In the genomic region with DNA sequence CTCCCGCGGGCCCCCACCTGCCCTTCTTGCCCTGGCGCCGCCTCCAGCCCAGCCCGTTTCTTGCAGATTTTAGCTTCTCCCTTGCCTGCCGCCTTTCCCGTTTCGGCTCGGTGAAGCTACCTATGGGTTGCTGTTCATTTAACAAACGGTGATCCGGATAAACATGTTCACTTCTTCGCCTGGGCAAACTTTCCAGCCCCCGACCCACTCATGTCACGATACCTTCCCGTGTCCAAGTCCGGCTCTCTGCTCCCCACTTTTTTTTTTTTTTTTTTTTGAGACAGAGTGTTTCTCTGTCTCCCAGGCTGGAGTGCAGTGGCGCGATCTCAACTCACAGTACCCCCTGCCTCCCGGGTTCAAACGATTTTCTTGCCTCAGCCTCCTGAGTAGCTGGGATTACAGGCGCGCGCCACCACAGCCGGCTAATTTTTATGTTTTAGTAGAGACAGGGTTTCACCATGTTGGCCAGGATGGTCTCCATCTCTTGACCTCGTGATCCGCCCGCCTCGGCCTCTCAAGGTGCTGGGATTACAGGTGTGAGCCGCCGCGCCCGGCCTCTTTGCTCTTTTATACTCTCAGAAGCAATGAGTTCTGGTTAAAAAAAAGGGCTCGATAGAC, we compare ENCODE assay signal across 8 cellular contexts. TPM values are rescaled to one million over a fixed set of nuclear protein-coding genes. Genes with fewer than 3 reads are reported as not detected.
DNase-seq lines count a peak whose midpoint lies in the region; ATAC-seq and TF ChIP-seq lines count a peak whose summit lies in the region.

No MANE protein-coding gene starts in this region.

- H3K4me1 ChIP-seq in foreskin keratinocyte (peaks cover 18% of the 10 kb centered on the region), rectal smooth muscle tissue (ENCODE audit: control insufficient read depth, insufficient read depth, low read length) (peaks cover 3% of the 10 kb centered on the region)

- H3K27me3 Mint-ChIP-seq in WTC11 (ENCODE audit: low read depth), result peaks cover 39% of the 10 kb centered on the region

- H3K27ac Mint-ChIP-seq in WTC11, result peak overlapping the region; percentile 86

- H3K4me3 Mint-ChIP-seq in WTC11, result peak overlapping the region; percentile 72

- no peaks in the 10 kb centered on the region for H3K9me3 Mint-ChIP-seq in WTC11

- CTCF ChIA-PET in WTC11 (lab: Charles Lee), result interaction anchor here (0.7 to 2.1 kb wide), 10 partner anchors 13 to 1235 kb away, joined by 3 to 26 read pairs (median 6); no protein-coding TSS in a partner anchor

- H3K27ac ChIP-seq in foreskin keratinocyte (peak overlapping the region; percentile 93), rectal smooth muscle tissue (ENCODE audit: low read depth, low read length) (peak overlapping the region; percentile 100)

- peak overlapping the region; percentile 79 for H3K4me3 ChIP-seq in GM12864 (ENCODE audit: low read depth, low read length)
- peak overlapping the region; percentile 90 for H3K4me3 ChIP-seq in rectal smooth muscle tissue (ENCODE audit: low read length)

- DNase-seq in GM12864 (ENCODE audit: low read depth), result no peak
- DNase-seq in WTC11 (ENCODE audit: low spot score), result no peak
- DNase-seq in foreskin keratinocyte, result no peak
- DNase-seq in SHP77 treated with DMSO at 0.1 percent for 48 hours (lab: John Stamatoyannopoulos, UW), result no peak
- no peak for DNase-seq in DMS153 (lab: John Stamatoyannopoulos, UW)
- DNase-seq in DMS114 treated with DMSO at 0.1 percent for 48 hours (lab: John Stamatoyannopoulos, UW; ENCODE audit: unreplicated experiment), result no peak

- H3K36me3 ChIP-seq in rectal smooth muscle tissue (ENCODE audit: control insufficient read depth, insufficient read depth, low read length), result no peaks in the 10 kb centered on the region

- POLR2A ChIA-PET in WTC11 (lab: Charles Lee), result interaction anchor here (0.7 to 1.6 kb wide), 6 partner anchors 12 to 436 kb away, joined by 3 to 10 read pairs (median 6); no protein-coding TSS in a partner anchor

- H3K36me3 Mint-ChIP-seq in WTC11, result no peaks in the 10 kb centered on the region

- ATAC-seq in WTC11 (no peak), foreskin keratinocyte (no peak), HG03378 (IDR thresholded peaks at IDR 0.05; ENCODE audit: unreplicated experiment) (no peak)

- H3K9ac ChIP-seq in rectal smooth muscle tissue (ENCODE audit: low read length), result peak overlapping the region; percentile 46

- H3K27me3 ChIP-seq in foreskin keratinocyte, result no peaks in the 10 kb centered on the region
- H3K27me3 ChIP-seq in rectal smooth muscle tissue (ENCODE audit: control insufficient read depth, insufficient read depth, low read length), result no peaks in the 10 kb centered on the region

- peaks cover 56% of the 10 kb centered on the region for H3K4me1 Mint-ChIP-seq in WTC11

- TF ChIP-seq CTCF in GM12864 (IDR thresholded peaks at IDR 0.05; ENCODE audit: low read depth, low read length, missing control alignments), result no peak
- TF ChIP-seq CTCF in WTC11 (IDR thresholded peaks at IDR 0.05), result no peak
- peak; percentile 24 for TF ChIP-seq CTCF in foreskin keratinocyte (conservative IDR thresholded peaks at IDR 0.05)

TF ChIP-seq in WTC11, 78 proteins besides CTCF, POLR2A, EP300 and RAD21 (continues in another document):
- no peak for TF ChIP-seq FOXJ3 (CRISPR knock-in tag; IDR thresholded peaks at IDR 0.05; ENCODE audit: borderline replicate concordance)
- no peak for TF ChIP-seq TEAD1 (CRISPR knock-in tag; IDR thresholded peaks at IDR 0.05)
- no peak for TF ChIP-seq ELF4 (CRISPR knock-in tag; IDR thresholded peaks at IDR 0.05; ENCODE audit: low read depth)
- TF ChIP-seq, protein P1, sequence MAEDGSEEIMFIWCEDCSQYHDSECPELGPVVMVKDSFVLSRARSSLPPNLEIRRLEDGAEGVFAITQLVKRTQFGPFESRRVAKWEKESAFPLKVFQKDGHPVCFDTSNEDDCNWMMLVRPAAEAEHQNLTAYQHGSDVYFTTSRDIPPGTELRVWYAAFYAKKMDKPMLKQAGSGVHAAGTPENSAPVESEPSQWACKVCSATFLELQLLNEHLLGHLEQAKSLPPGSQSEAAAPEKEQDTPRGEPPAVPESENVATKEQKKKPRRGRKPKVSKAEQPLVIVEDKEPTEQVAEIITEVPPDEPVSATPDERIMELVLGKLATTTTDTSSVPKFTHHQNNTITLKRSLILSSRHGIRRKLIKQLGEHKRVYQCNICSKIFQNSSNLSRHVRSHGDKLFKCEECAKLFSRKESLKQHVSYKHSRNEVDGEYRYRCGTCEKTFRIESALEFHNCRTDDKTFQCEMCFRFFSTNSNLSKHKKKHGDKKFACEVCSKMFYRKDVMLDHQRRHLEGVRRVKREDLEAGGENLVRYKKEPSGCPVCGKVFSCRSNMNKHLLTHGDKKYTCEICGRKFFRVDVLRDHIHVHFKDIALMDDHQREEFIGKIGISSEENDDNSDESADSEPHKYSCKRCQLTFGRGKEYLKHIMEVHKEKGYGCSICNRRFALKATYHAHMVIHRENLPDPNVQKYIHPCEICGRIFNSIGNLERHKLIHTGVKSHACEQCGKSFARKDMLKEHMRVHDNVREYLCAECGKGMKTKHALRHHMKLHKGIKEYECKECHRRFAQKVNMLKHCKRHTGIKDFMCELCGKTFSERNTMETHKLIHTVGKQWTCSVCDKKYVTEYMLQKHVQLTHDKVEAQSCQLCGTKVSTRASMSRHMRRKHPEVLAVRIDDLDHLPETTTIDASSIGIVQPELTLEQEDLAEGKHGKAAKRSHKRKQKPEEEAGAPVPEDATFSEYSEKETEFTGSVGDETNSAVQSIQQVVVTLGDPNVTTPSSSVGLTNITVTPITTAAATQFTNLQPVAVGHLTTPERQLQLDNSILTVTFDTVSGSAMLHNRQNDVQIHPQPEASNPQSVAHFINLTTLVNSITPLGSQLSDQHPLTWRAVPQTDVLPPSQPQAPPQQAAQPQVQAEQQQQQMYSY (CRISPR knock-in tag; IDR thresholded peaks at IDR 0.05), result no peak
- TF ChIP-seq, protein P2, sequence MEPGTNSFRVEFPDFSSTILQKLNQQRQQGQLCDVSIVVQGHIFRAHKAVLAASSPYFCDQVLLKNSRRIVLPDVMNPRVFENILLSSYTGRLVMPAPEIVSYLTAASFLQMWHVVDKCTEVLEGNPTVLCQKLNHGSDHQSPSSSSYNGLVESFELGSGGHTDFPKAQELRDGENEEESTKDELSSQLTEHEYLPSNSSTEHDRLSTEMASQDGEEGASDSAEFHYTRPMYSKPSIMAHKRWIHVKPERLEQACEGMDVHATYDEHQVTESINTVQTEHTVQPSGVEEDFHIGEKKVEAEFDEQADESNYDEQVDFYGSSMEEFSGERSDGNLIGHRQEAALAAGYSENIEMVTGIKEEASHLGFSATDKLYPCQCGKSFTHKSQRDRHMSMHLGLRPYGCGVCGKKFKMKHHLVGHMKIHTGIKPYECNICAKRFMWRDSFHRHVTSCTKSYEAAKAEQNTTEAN (CRISPR knock-in tag; IDR thresholded peaks at IDR 0.05), result no peak
- no peak for TF ChIP-seq OVOL2 (CRISPR knock-in tag; IDR thresholded peaks at IDR 0.05; ENCODE audit: borderline replicate concordance)
- TF ChIP-seq HMGXB4 (CRISPR knock-in tag; IDR thresholded peaks at IDR 0.05), result no peak
- TF ChIP-seq, protein P3, sequence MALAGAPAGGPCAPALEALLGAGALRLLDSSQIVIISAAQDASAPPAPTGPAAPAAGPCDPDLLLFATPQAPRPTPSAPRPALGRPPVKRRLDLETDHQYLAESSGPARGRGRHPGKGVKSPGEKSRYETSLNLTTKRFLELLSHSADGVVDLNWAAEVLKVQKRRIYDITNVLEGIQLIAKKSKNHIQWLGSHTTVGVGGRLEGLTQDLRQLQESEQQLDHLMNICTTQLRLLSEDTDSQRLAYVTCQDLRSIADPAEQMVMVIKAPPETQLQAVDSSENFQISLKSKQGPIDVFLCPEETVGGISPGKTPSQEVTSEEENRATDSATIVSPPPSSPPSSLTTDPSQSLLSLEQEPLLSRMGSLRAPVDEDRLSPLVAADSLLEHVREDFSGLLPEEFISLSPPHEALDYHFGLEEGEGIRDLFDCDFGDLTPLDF (CRISPR knock-in tag; IDR thresholded peaks at IDR 0.05), result no peak

RNA-seq across cellular contexts. Expression of gene ZNF438, which starts 1.0 kb away (rescaled TPM):
- total RNA-seq in WTC11 (2021) (1.6 to 1.9 TPM (median 1.6 TPM) in 3 replicates), foreskin keratinocyte (2.7 and 2.8 TPM in 2 replicates)
- polyA plus RNA-seq in foreskin keratinocyte, result 2.0 TPM in 2 replicates
